ENCODE assay signal across 9 cellular contexts in the genomic region with DNA sequence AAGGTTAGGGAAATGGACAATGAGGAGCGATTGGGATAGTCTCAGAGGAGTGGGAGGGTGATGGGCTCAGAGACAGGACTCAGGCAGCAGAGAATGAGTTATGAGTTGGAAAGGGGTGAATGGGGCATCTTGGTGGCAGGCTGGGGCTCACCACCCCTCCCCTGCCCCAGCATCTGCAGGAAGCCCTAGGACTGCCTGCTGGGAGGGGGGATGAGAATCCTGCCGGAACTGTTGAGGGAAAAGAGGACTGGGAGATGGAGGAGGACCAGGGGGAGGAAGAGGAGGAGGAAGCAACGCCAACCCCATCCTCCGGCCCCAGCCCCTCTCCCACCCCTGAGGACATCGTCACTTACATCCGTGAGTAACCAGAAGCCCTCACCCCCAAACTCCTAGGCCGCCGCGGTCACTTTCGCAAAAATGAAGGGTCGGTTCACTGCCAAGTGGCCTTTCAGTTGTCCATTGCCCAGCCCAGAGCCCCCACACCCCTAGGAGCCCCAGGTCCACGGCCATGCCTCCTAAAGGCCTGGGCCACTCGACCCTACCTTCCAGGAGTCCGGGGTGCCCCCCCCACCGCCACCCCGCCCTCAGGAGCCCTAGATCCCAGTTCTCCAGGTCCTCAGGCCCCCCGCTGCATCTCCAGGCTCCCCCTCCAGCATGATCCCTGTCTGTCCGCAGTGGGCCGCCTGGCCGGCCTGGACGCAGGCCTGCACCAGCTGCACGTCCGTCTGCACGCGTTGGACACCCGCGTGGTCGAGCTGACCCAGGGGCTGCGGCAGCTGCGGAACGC. TPM values are rescaled to one million over a fixed set of nuclear protein-coding genes. Genes with fewer than 3 reads are reported as not detected.
DNase-seq lines count a peak whose midpoint lies in the region; ATAC-seq, FAIRE-seq and TF ChIP-seq lines count a peak whose summit lies in the region.
"Had no signal": no experiment of that assay in that cellular context is flagged by ENCODE, and none has a peak within 500 bp of the region (broad histone marks: within the 10 kb centered on the region; RNA-seq: fewer than 3 reads in every experiment).

No MANE protein-coding gene starts in this region.

- no peak overlapping the region for H3K27ac Mint-ChIP-seq in activated CD4-positive, alpha-beta memory T cell treated with anti-CD3 and anti-CD28 coated beads, Interleukin-2, amount 10 ng/mL, durations not matched to agents 7 days and 5 days
- no peak overlapping the region for H3K27ac Mint-ChIP-seq in activated CD4-positive, alpha-beta memory T cell treated with anti-CD3 and anti-CD28 coated beads for 36 hours
- H3K27ac Mint-ChIP-seq in activated naive CD8-positive, alpha-beta T cell treated with anti-CD3 and anti-CD28 coated beads, Interleukin-2, amount 50 U/mL, for 24 hours: peak overlapping the region; percentile 55

- peak overlapping the region; percentile 7 for H3K4me3 Mint-ChIP-seq in activated CD4-positive, alpha-beta memory T cell treated with anti-CD3 and anti-CD28 coated beads, Interleukin-2, amount 10 ng/mL, durations not matched to agents 7 days and 5 days
- H3K4me3 Mint-ChIP-seq in activated CD4-positive, alpha-beta memory T cell treated with anti-CD3 and anti-CD28 coated beads for 36 hours: no peak overlapping the region
- peak overlapping the region; percentile 84 for H3K4me3 Mint-ChIP-seq in activated naive CD8-positive, alpha-beta T cell treated with anti-CD3 and anti-CD28 coated beads, Interleukin-2, amount 50 U/mL, for 24 hours

- no peak for DNase-seq in activated CD4-positive, alpha-beta memory T cell treated with anti-CD3 and anti-CD28 coated beads, Interleukin-2, amount 10 ng/mL, durations not matched to agents 7 days and 5 days
- DNase-seq in activated CD4-positive, alpha-beta memory T cell treated with anti-CD3 and anti-CD28 coated beads for 36 hours: no peak
- DNase-seq in activated naive CD8-positive, alpha-beta T cell treated with anti-CD3 and anti-CD28 coated beads, Interleukin-2, amount 50 U/mL, for 24 hours: no peak
- DNase-seq in HepG2 (ENCODE audit: low spot score) (no peak), testis (no peak), NCI-H128 (lab: John Stamatoyannopoulos, UW; ENCODE audit: unreplicated experiment) (no peak)

- no peak overlapping the region for H3K9ac ChIP-seq in HepG2 (ENCODE audit: insufficient read depth, low read depth, low read length)

- no peaks in the 10 kb centered on the region for H3K36me3 Mint-ChIP-seq in activated CD4-positive, alpha-beta memory T cell treated with anti-CD3 and anti-CD28 coated beads, Interleukin-2, amount 10 ng/mL, durations not matched to agents 7 days and 5 days (ENCODE audit: low read depth)
- no peaks in the 10 kb centered on the region for H3K36me3 Mint-ChIP-seq in activated CD4-positive, alpha-beta memory T cell treated with anti-CD3 and anti-CD28 coated beads for 36 hours
- peaks cover 8% of the 10 kb centered on the region for H3K36me3 Mint-ChIP-seq in activated naive CD8-positive, alpha-beta T cell treated with anti-CD3 and anti-CD28 coated beads, Interleukin-2, amount 50 U/mL, for 24 hours (ENCODE audit: low read depth)

- H3K4me2 ChIP-seq in HepG2 (ENCODE audit: low read depth, low read length): peak overlapping the region; percentile 74

- no peaks in the 10 kb centered on the region for H4K20me1 ChIP-seq in HepG2 (ENCODE audit: insufficient read depth, low read length)

- TF ChIP-seq POLR2A in HepG2 (IDR thresholded peaks at IDR 0.05; ENCODE audit: insufficient read depth in 1 of 2, low read depth in 2 of 2, low read length in 2 of 2) (no peak), testis (IDR thresholded peaks at IDR 0.05) (no peak)

- CTCF ChIA-PET in activated CD4-positive, alpha-beta memory T cell treated with anti-CD3 and anti-CD28 coated beads, Interleukin-2, amount 10 ng/mL, durations not matched to agents 7 days and 5 days (lab: Charles Lee): interaction anchor here (1.4 to 1.6 kb wide), 4 partner anchors 11 to 355 kb away, joined by 3 to 8 read pairs (median 5); no protein-coding TSS in a partner anchor
- CTCF ChIA-PET in activated CD4-positive, alpha-beta memory T cell treated with anti-CD3 and anti-CD28 coated beads for 36 hours (lab: Charles Lee): interaction anchor here (0.9 to 2.3 kb wide), 9 partner anchors 10 to 198 kb away, joined by 3 to 11 read pairs (median 5); no protein-coding TSS in a partner anchor
- CTCF ChIA-PET in HepG2 (lab: Yijun Ruan, JAX; ENCODE audit: low intra/inter-chr PET ratio, low total read pairs): interaction anchor here (1.4 kb wide), 1 partner anchor 60 kb away, joined by 5 read pairs; no protein-coding TSS in a partner anchor

- H3K9me3 ChIP-seq in HepG2 (ENCODE audit: low read length) (no peaks in the 10 kb centered on the region), testis (no peaks in the 10 kb centered on the region)

- no peak for TF ChIP-seq RAD21 in HepG2 (CRISPR knock-in tag; IDR thresholded peaks at IDR 0.05)

- no peak overlapping the region for H2AFZ ChIP-seq in HepG2 (ENCODE audit: low read length)

- H3K36me3 ChIP-seq in HepG2 (replicated peaks in 1 of 2; ENCODE audit: control insufficient read depth in 1 of 2, insufficient read depth in 2 of 2, low read length in 2 of 2): no peaks in the 10 kb centered on the region
- H3K36me3 ChIP-seq in testis (ENCODE audit: low read depth, missing control alignments): no peaks in the 10 kb centered on the region

- peaks cover 24% of the 10 kb centered on the region for H3K4me1 Mint-ChIP-seq in activated CD4-positive, alpha-beta memory T cell treated with anti-CD3 and anti-CD28 coated beads, Interleukin-2, amount 10 ng/mL, durations not matched to agents 7 days and 5 days
- H3K4me1 Mint-ChIP-seq in activated CD4-positive, alpha-beta memory T cell treated with anti-CD3 and anti-CD28 coated beads for 36 hours (ENCODE audit: low read depth): peaks cover 22% of the 10 kb centered on the region
- peaks cover 37% of the 10 kb centered on the region for H3K4me1 Mint-ChIP-seq in activated naive CD8-positive, alpha-beta T cell treated with anti-CD3 and anti-CD28 coated beads, Interleukin-2, amount 50 U/mL, for 24 hours

- TF ChIP-seq CTCF in HepG2 (CRISPR knock-in tag; IDR thresholded peaks at IDR 0.05) (no peak), testis (IDR thresholded peaks at IDR 0.05) (no peak)

- no peak for TF ChIP-seq EP300 in HepG2 (IDR thresholded peaks at IDR 0.05; ENCODE audit: low read depth in 2 of 2, low read length in 2 of 2)
- no peak for TF ChIP-seq EP300 in HepG2 (CRISPR knock-in tag; IDR thresholded peaks at IDR 0.05; ENCODE audit: borderline replicate concordance)

- no TSS peak for BruUV-seq in HepG2 (replicated peaks; lab: Mats Ljungman, UMichigan)

- H3K4me3 ChIP-seq in HepG2 (replicated peaks in 1 of 3; ENCODE audit: insufficient read depth in 1 of 3, low read depth in 2 of 3, low read length in 3 of 3) (peak overlapping the region; percentile 34 to 69 (median 43); a peak in 4 of 6 replicates), testis (peak overlapping the region; percentile 67 to 79)

- no peaks in the 10 kb centered on the region for H3K79me2 ChIP-seq in HepG2 (ENCODE audit: insufficient read depth, low read length)

- H3K4me1 ChIP-seq in HepG2 (ENCODE audit: insufficient read depth, low read length) (no peaks in the 10 kb centered on the region), testis (peaks cover 16% of the 10 kb centered on the region)

- POLR2A ChIA-PET in activated CD4-positive, alpha-beta memory T cell treated with anti-CD3 and anti-CD28 coated beads, Interleukin-2, amount 10 ng/mL, durations not matched to agents 7 days and 5 days (lab: Charles Lee): interaction anchor here (1.5 kb wide), 1 partner anchor 75 kb away, joined by 3 read pairs; no protein-coding TSS in a partner anchor
- POLR2A ChIA-PET in activated CD4-positive, alpha-beta memory T cell treated with anti-CD3 and anti-CD28 coated beads for 36 hours (lab: Charles Lee): no interaction called here
- POLR2A ChIA-PET in HepG2 (lab: Yijun Ruan, JAX): interaction anchor here (1.0 kb wide), 1 partner anchor 81 kb away, joined by 3 read pairs; no protein-coding TSS in a partner anchor

- WGBS in HepG2 (ENCODE audit: low lambda C conversion rate): 4% methylated on average over 14 of the region's 31 CpGs
- 4 to 9% methylated on average over 11 to 25 of the region's 31 CpGs for WGBS in testis, 2 donors

- peaks cover 43% of the 10 kb centered on the region for H3K27me3 Mint-ChIP-seq in activated CD4-positive, alpha-beta memory T cell treated with anti-CD3 and anti-CD28 coated beads, Interleukin-2, amount 10 ng/mL, durations not matched to agents 7 days and 5 days
- peaks cover 62% of the 10 kb centered on the region for H3K27me3 Mint-ChIP-seq in activated CD4-positive, alpha-beta memory T cell treated with anti-CD3 and anti-CD28 coated beads for 36 hours
- H3K27me3 Mint-ChIP-seq in activated naive CD8-positive, alpha-beta T cell treated with anti-CD3 and anti-CD28 coated beads, Interleukin-2, amount 50 U/mL, for 24 hours: peaks cover 38% of the 10 kb centered on the region

- intact Hi-C loops in activated CD4-positive, alpha-beta memory T cell treated with anti-CD3 and anti-CD28 coated beads for 36 hours (cut with micrococcal nuclease): loop anchor here (1.0 kb wide), 1 partner anchor 213 kb away; a partner anchor contains a TSS
- intact Hi-C loops in HepG2 (cut with micrococcal nuclease; ENCODE audit: unreplicated experiment) (loop anchor here (5.0 kb wide), 1 partner anchor 58 kb away; no protein-coding TSS in a partner anchor), testis (cut with DNase I; ENCODE audit: low total_unique reads) (no loop called here)

- H3K9me3 Mint-ChIP-seq in activated CD4-positive, alpha-beta memory T cell treated with anti-CD3 and anti-CD28 coated beads, Interleukin-2, amount 10 ng/mL, durations not matched to agents 7 days and 5 days: no peaks in the 10 kb centered on the region
- H3K9me3 Mint-ChIP-seq in activated CD4-positive, alpha-beta memory T cell treated with anti-CD3 and anti-CD28 coated beads for 36 hours: no peaks in the 10 kb centered on the region
- no peaks in the 10 kb centered on the region for H3K9me3 Mint-ChIP-seq in activated naive CD8-positive, alpha-beta T cell treated with anti-CD3 and anti-CD28 coated beads, Interleukin-2, amount 50 U/mL, for 24 hours

- H3K27ac ChIP-seq in HepG2 (ENCODE audit: extremely low read length, insufficient read depth, low read length): no peak overlapping the region
- peak overlapping the region; percentile 48 to 50 for H3K27ac ChIP-seq in testis

- in situ Hi-C loops in HepG2 (cut with HindIII; ENCODE audit: extremely low pct_ligation_motif_present, low pct_unique_long_range_greater_than_20kb): no loop called here

- no peak for FAIRE-seq in HepG2 (lab: Jason Lieb, UNC)
- FAIRE-seq: small intestine had no signal

- no peak for ATAC-seq in activated naive CD8-positive, alpha-beta T cell treated with anti-CD3 and anti-CD28 coated beads, Interleukin-2, amount 50 U/mL, for 24 hours
- ATAC-seq in HepG2: no peak
- no peak for ATAC-seq in GM21737 (IDR thresholded peaks at IDR 0.05; ENCODE audit: unreplicated experiment)
- ATAC-seq in GM18511 (IDR thresholded peaks at IDR 0.05; ENCODE audit: unreplicated experiment): no peak

- H3K27me3 ChIP-seq in HepG2 (ENCODE audit: control insufficient read depth in 1 of 2, insufficient read depth in 2 of 2, low read length in 2 of 2) (peaks cover 9 to 50% of the 10 kb centered on the region in 2 experiments), testis (no peaks in the 10 kb centered on the region)

RNA-seq across cellular contexts. Expression of a gene that starts 0.8 kb away (rescaled TPM):
- total RNA-seq in activated CD4-positive, alpha-beta memory T cell treated with anti-CD3 and anti-CD28 coated beads, Interleukin-2, amount 10 ng/mL, durations not matched to agents 7 days and 5 days: under 1 TPM; 0.43 to 0.65 TPM
- total RNA-seq in activated CD4-positive, alpha-beta memory T cell treated with anti-CD3 and anti-CD28 coated beads for 36 hours: under 1 TPM; 0.41 to 0.71 TPM
- total RNA-seq in HepG2 (2016; rRNA removed; fragmentation: Illumina TruSeq; extraction: Trizol): not detected in 2 replicates
- total RNA-seq in HepG2 (2016; cell fraction: cytosol; rRNA removed; fragmentation: Illumina TruSeq; extraction: Trizol; ENCODE audit: low read depth): not detected in 2 replicates
- total RNA-seq in HepG2 (2016; cell fraction: insoluble cytoplasmic fraction; rRNA removed; fragmentation: Illumina TruSeq; extraction: Trizol): not detected in 2 replicates
- not detected in 2 replicates for total RNA-seq in HepG2 (2016; cell fraction: membrane; rRNA removed; fragmentation: Illumina TruSeq; extraction: Trizol)
- not detected in 2 replicates for total RNA-seq in HepG2 (2016; cell fraction: nucleus; rRNA removed; fragmentation: Illumina TruSeq; extraction: Trizol)
- polyA plus RNA-seq in HepG2 (2011; rRNA removed): not detected in 2 replicates
- not detected in 2 replicates for polyA plus RNA-seq in HepG2 (2011; cell fraction: cytosol; rRNA removed)
- polyA plus RNA-seq in HepG2 (2011; cell fraction: nucleus; rRNA removed): not detected in 2 replicates
- not detected in 2 replicates for polyA plus RNA-seq in HepG2 (2012)
- not detected in 2 replicates for polyA plus RNA-seq in HepG2 (2016; cell fraction: cytosol; fragmentation: Illumina TruSeq; extraction: Trizol; ENCODE audit: low read depth)
- polyA plus RNA-seq in HepG2 (2016; cell fraction: insoluble cytoplasmic fraction; fragmentation: Illumina TruSeq; extraction: Trizol; ENCODE audit: low read depth): not detected in 2 replicates
- not detected in 2 replicates for polyA plus RNA-seq in HepG2 (2016; cell fraction: membrane; fragmentation: Illumina TruSeq; extraction: Trizol; ENCODE audit: low read depth)
- polyA plus RNA-seq in HepG2 (2016; cell fraction: nucleus; fragmentation: Illumina TruSeq; extraction: Trizol; ENCODE audit: insufficient read depth, low read depth): not detected in 2 replicates
- not detected in 2 replicates for polyA minus RNA-seq in HepG2 (2011; rRNA and poly(A)+ RNA removed; ENCODE audit: low replicate concordance)
- polyA minus RNA-seq in HepG2 (2011; cell fraction: cytosol; rRNA and poly(A)+ RNA removed): not detected in 2 replicates
- not detected in 2 replicates for polyA minus RNA-seq in HepG2 (2011; cell fraction: nucleus; rRNA and poly(A)+ RNA removed)
- total RNA-seq in testis: 10 to 100 TPM; 14.3 to 20.6 TPM
- 16.9 TPM for polyA plus RNA-seq in testis (ENCODE audit: insufficient read depth, low read depth, low replicate concordance)

RNA-seq across cellular contexts. Expression of a gene that starts 4.3 kb away (rescaled TPM):
- not detected for total RNA-seq in activated CD4-positive, alpha-beta memory T cell treated with anti-CD3 and anti-CD28 coated beads, Interleukin-2, amount 10 ng/mL, durations not matched to agents 7 days and 5 days
- not detected for total RNA-seq in activated CD4-positive, alpha-beta memory T cell treated with anti-CD3 and anti-CD28 coated beads for 36 hours
- not detected in 2 replicates for total RNA-seq in HepG2 (2016; rRNA removed; fragmentation: Illumina TruSeq; extraction: Trizol)
- total RNA-seq in HepG2 (2016; cell fraction: cytosol; rRNA removed; fragmentation: Illumina TruSeq; extraction: Trizol; ENCODE audit: low read depth): not detected in 2 replicates
- not detected in 2 replicates for total RNA-seq in HepG2 (2016; cell fraction: insoluble cytoplasmic fraction; rRNA removed; fragmentation: Illumina TruSeq; extraction: Trizol)
- total RNA-seq in HepG2 (2016; cell fraction: membrane; rRNA removed; fragmentation: Illumina TruSeq; extraction: Trizol): not detected in 2 replicates
- total RNA-seq in HepG2 (2016; cell fraction: nucleus; rRNA removed; fragmentation: Illumina TruSeq; extraction: Trizol): not detected in 2 replicates
- polyA plus RNA-seq in HepG2 (2011; rRNA removed): not detected in 2 replicates
- not detected in 2 replicates for polyA plus RNA-seq in HepG2 (2011; cell fraction: cytosol; rRNA removed)
- polyA plus RNA-seq in HepG2 (2011; cell fraction: nucleus; rRNA removed): not detected in 2 replicates
- polyA plus RNA-seq in HepG2 (2012): not detected in 2 replicates
- polyA plus RNA-seq in HepG2 (2016; cell fraction: cytosol; fragmentation: Illumina TruSeq; extraction: Trizol; ENCODE audit: low read depth): not detected in 2 replicates
- not detected in 2 replicates for polyA plus RNA-seq in HepG2 (2016; cell fraction: insoluble cytoplasmic fraction; fragmentation: Illumina TruSeq; extraction: Trizol; ENCODE audit: low read depth)
- polyA plus RNA-seq in HepG2 (2016; cell fraction: membrane; fragmentation: Illumina TruSeq; extraction: Trizol; ENCODE audit: low read depth): not detected in 2 replicates
- not detected in 2 replicates for polyA plus RNA-seq in HepG2 (2016; cell fraction: nucleus; fragmentation: Illumina TruSeq; extraction: Trizol; ENCODE audit: insufficient read depth, low read depth)
- not detected in 2 replicates for polyA minus RNA-seq in HepG2 (2011; rRNA and poly(A)+ RNA removed; ENCODE audit: low replicate concordance)
- polyA minus RNA-seq in HepG2 (2011; cell fraction: cytosol; rRNA and poly(A)+ RNA removed): not detected in 2 replicates
- polyA minus RNA-seq in HepG2 (2011; cell fraction: nucleus; rRNA and poly(A)+ RNA removed): not detected in 2 replicates
- 1 to 10 TPM; 4.5 to 5.4 TPM for total RNA-seq in testis
- polyA plus RNA-seq in testis (ENCODE audit: insufficient read depth, low read depth, low replicate concordance): 4.1 TPM

RNA-seq across cellular contexts. Expression of a gene that starts 46.3 kb away (rescaled TPM):
- not detected for total RNA-seq in activated CD4-positive, alpha-beta memory T cell treated with anti-CD3 and anti-CD28 coated beads, Interleukin-2, amount 10 ng/mL, durations not matched to agents 7 days and 5 days
- total RNA-seq in activated CD4-positive, alpha-beta memory T cell treated with anti-CD3 and anti-CD28 coated beads for 36 hours: not detected
- total RNA-seq in HepG2 (2016; rRNA removed; fragmentation: Illumina TruSeq; extraction: Trizol) (not detected in 2 replicates), testis (not detected)
- total RNA-seq in HepG2 (2016; cell fraction: cytosol; rRNA removed; fragmentation: Illumina TruSeq; extraction: Trizol; ENCODE audit: low read depth): not detected in 2 replicates
- not detected in 2 replicates for total RNA-seq in HepG2 (2016; cell fraction: insoluble cytoplasmic fraction; rRNA removed; fragmentation: Illumina TruSeq; extraction: Trizol)
- not detected in 2 replicates for total RNA-seq in HepG2 (2016; cell fraction: membrane; rRNA removed; fragmentation: Illumina TruSeq; extraction: Trizol)
- not detected in 2 replicates for total RNA-seq in HepG2 (2016; cell fraction: nucleus; rRNA removed; fragmentation: Illumina TruSeq; extraction: Trizol)
- polyA plus RNA-seq in HepG2 (2011; rRNA removed) (not detected in 2 replicates), testis (ENCODE audit: insufficient read depth, low read depth, low replicate concordance) (not detected)
- not detected in 2 replicates for polyA plus RNA-seq in HepG2 (2011; cell fraction: cytosol; rRNA removed)
- not detected in 2 replicates for polyA plus RNA-seq in HepG2 (2011; cell fraction: nucleus; rRNA removed)
- not detected in 2 replicates for polyA plus RNA-seq in HepG2 (2012)
- not detected in 2 replicates for polyA plus RNA-seq in HepG2 (2016; cell fraction: cytosol; fragmentation: Illumina TruSeq; extraction: Trizol; ENCODE audit: low read depth)
- polyA plus RNA-seq in HepG2 (2016; cell fraction: insoluble cytoplasmic fraction; fragmentation: Illumina TruSeq; extraction: Trizol; ENCODE audit: low read depth): not detected in 2 replicates
- not detected in 2 replicates for polyA plus RNA-seq in HepG2 (2016; cell fraction: membrane; fragmentation: Illumina TruSeq; extraction: Trizol; ENCODE audit: low read depth)
- not detected in 2 replicates for polyA plus RNA-seq in HepG2 (2016; cell fraction: nucleus; fragmentation: Illumina TruSeq; extraction: Trizol; ENCODE audit: insufficient read depth, low read depth)
- polyA minus RNA-seq in HepG2 (2011; rRNA and poly(A)+ RNA removed; ENCODE audit: low replicate concordance): 0.16 TPM in 1 of 2 replicates, not detected in the other
- polyA minus RNA-seq in HepG2 (2011; cell fraction: cytosol; rRNA and poly(A)+ RNA removed): not detected in 2 replicates
- not detected in 2 replicates for polyA minus RNA-seq in HepG2 (2011; cell fraction: nucleus; rRNA and poly(A)+ RNA removed)
- polyA plus RNA-seq: small intestine had no signal

Comparison
In these comparisons a context has a peak if more than half of its experiments do, and no peak if none do; other contexts are left out.
1. RNA of a gene that starts 0.8 kb away (total RNA-seq): 14.3 to 20.6 TPM in testis; 0.41 to 0.71 TPM in activated CD4-positive, alpha-beta memory T cell treated with anti-CD3 and anti-CD28 coated beads for 36 hours, 0.43 to 0.65 TPM in activated CD4-positive, alpha-beta memory T cell treated with anti-CD3 and anti-CD28 coated beads, Interleukin-2, amount 10 ng/mL, durations not matched to agents 7 days and 5 days and not detected in HepG2; every median in the first group is over 4 times any median in the second.